ENCODE assay signal across 24 cellular contexts in genomic region chr1:8728464-8728863, GRCh38.
"Had no signal": no experiment of that assay in that cellular context is flagged by ENCODE, and none has a peak within 500 bp of the region (broad histone marks: within the 10 kb centered on the region; RNA-seq: fewer than 3 reads in every experiment).

No MANE protein-coding gene starts in this region.

- H3K9me3 Mint-ChIP-seq: natural killer cell treated with Interleukin-12 subunit alpha and Interleukin-12 subunit beta and Interleukin-15 and Interleukin-18, amount 100 ng/mL, for 72 hours had no signal

- H3K4me1 ChIP-seq: ascending aorta, pancreas, upper lobe of right lung had no signal

- ATAC-seq: activated CD4-positive, CD25-positive, alpha-beta regulatory T cell treated with anti-CD3 and anti-CD28 coated beads, Interleukin-2, amount 50 U/mL, for 24 hours; activated naive CD4-positive, alpha-beta T cell treated with anti-CD3 and anti-CD28 coated beads, Interleukin-2, amount 50 U/mL, for 72 hours; gastroesophageal sphincter; left colon; natural killer cell treated with Interleukin-12 subunit alpha and Interleukin-12 subunit beta and Interleukin-15 and Interleukin-18, amount 100 ng/mL, for 72 hours; stimulated activated naive CD8-positive, alpha-beta T cell treated with anti-CD3 and anti-CD28 coated beads, Interleukin-15, Interleukin-2, amounts not matched to agents 100 U/mL and 50 U/mL, for 24 hours; upper lobe of right lung had no signal

- H3K36me3 ChIP-seq: ascending aorta, brain microvascular endothelial cell, esophagus squamous epithelium, gastroesophageal sphincter, heart right ventricle, neutrophil, pancreas, upper lobe of right lung had no signal

- H3K27me3 ChIP-seq: ascending aorta, brain microvascular endothelial cell, esophagus squamous epithelium, gastroesophageal sphincter, heart right ventricle, neutrophil, pancreas, upper lobe of right lung had no signal

- H3K9me3 ChIP-seq: ascending aorta, neutrophil, pancreas had no signal

- FAIRE-seq: pancreas had no signal

- H3K4me3 ChIP-seq: ascending aorta, esophagus squamous epithelium, gastroesophageal sphincter, heart right ventricle, pancreas, upper lobe of right lung had no signal

- DNase-seq: activated CD4-positive, alpha-beta memory T cell treated with anti-CD3 and anti-CD28 coated beads, Interleukin-2, amount 10 ng/mL, durations not matched to agents 7 days and 5 days; activated CD4-positive, alpha-beta T cell treated with anti-CD3 and anti-CD28 coated beads, Interleukin-2, amount 10 ng/mL, durations not matched to agents 24 days and 14 days; activated gamma-delta T cell; brain microvascular endothelial cell; central memory CD4-positive, alpha-beta T cell; dermis blood vessel endothelial cell; effector memory CD4-positive, alpha-beta T cell; esophagus squamous epithelium; islet precursor cell; left colon; pancreas; stimulated activated CD4-positive, alpha-beta T cell treated with anti-CD3 and anti-CD28 coated beads, Interleukin-12 subunit alpha, Interleukin-12 subunit beta, amount 100 ng/mL, for 4 hours; stimulated activated CD4-positive, alpha-beta T cell treated with anti-CD3 and anti-CD28 coated beads, Interleukin-4, amount 100 ng/mL, for 4 hours; stimulated activated naive CD8-positive, alpha-beta T cell treated with anti-CD3 and anti-CD28 coated beads, Interleukin-15, Interleukin-2, amounts not matched to agents 100 U/mL and 50 U/mL, for 24 hours; upper lobe of right lung had no signal

- H3K36me3 Mint-ChIP-seq: natural killer cell treated with Interleukin-12 subunit alpha and Interleukin-12 subunit beta and Interleukin-15 and Interleukin-18, amount 100 ng/mL, for 72 hours had no signal

- H3K27ac Mint-ChIP-seq: activated CD4-positive, alpha-beta memory T cell treated with anti-CD3 and anti-CD28 coated beads, Interleukin-2, amount 10 ng/mL, durations not matched to agents 7 days and 5 days; activated CD4-positive, alpha-beta T cell treated with anti-CD3 and anti-CD28 coated beads, Interleukin-2, amount 10 ng/mL, durations not matched to agents 24 days and 14 days; activated naive CD4-positive, alpha-beta T cell treated with anti-CD3 and anti-CD28 coated beads, Interleukin-2, amount 50 U/mL, for 72 hours; activated T-helper 1 cell treated with anti-CD3 and anti-CD28 coated beads, Interleukin-12 subunit alpha, Interleukin-12 subunit beta, Interleukin-2, Interleukin-4 antibody, amounts not matched to agents 30 ng/mL and 10 ng/mL and 1 ng/mL, durations not matched to agents 14 hours and 24 hours and 36 hours; memory B cell; natural killer cell treated with Interleukin-12 subunit alpha and Interleukin-12 subunit beta and Interleukin-15 and Interleukin-18, amount 100 ng/mL, for 72 hours had no signal

- H3K27ac ChIP-seq: ascending aorta, brain microvascular endothelial cell, esophagus squamous epithelium, heart right ventricle, neutrophil, pancreas, upper lobe of right lung had no signal

- H3K27me3 Mint-ChIP-seq: activated CD4-positive, alpha-beta memory T cell treated with anti-CD3 and anti-CD28 coated beads, Interleukin-2, amount 10 ng/mL, durations not matched to agents 7 days and 5 days; activated CD4-positive, alpha-beta T cell treated with anti-CD3 and anti-CD28 coated beads, Interleukin-2, amount 10 ng/mL, durations not matched to agents 24 days and 14 days; memory B cell; natural killer cell treated with Interleukin-12 subunit alpha and Interleukin-12 subunit beta and Interleukin-15 and Interleukin-18, amount 100 ng/mL, for 72 hours had no signal

- H3K4me3 Mint-ChIP-seq: activated CD4-positive, alpha-beta memory T cell treated with anti-CD3 and anti-CD28 coated beads, Interleukin-2, amount 10 ng/mL, durations not matched to agents 7 days and 5 days; activated CD4-positive, alpha-beta T cell treated with anti-CD3 and anti-CD28 coated beads, Interleukin-2, amount 10 ng/mL, durations not matched to agents 24 days and 14 days; activated T-helper 1 cell treated with anti-CD3 and anti-CD28 coated beads, Interleukin-12 subunit alpha, Interleukin-12 subunit beta, Interleukin-2, Interleukin-4 antibody, amounts not matched to agents 30 ng/mL and 10 ng/mL and 1 ng/mL, durations not matched to agents 14 hours and 24 hours and 36 hours; memory B cell; natural killer cell treated with Interleukin-12 subunit alpha and Interleukin-12 subunit beta and Interleukin-15 and Interleukin-18, amount 100 ng/mL, for 72 hours had no signal
